12 cellular contexts compared by ENCODE assay signal in genomic region chr2:234165421-234165820, GRCh38.
DNase-seq lines count a peak whose midpoint lies in the region; ATAC-seq and TF ChIP-seq lines count a peak whose summit lies in the region.
"Had no signal": no experiment of that assay in that cellular context is flagged by ENCODE, and none has a peak within 500 bp of the region (broad histone marks: within the 10 kb centered on the region; RNA-seq: fewer than 3 reads in every experiment).

No MANE protein-coding gene starts in this region.

- ATAC-seq in HG03521 (IDR thresholded peaks at IDR 0.05; ENCODE audit: unreplicated experiment) = no peak

- no peak for TF ChIP-seq CTCF in choroid plexus epithelial cell (conservative IDR thresholded peaks at IDR 0.05; ENCODE audit: low read depth, low read length)

- peak; percentile 40 for DNase-seq in AG20443 (ENCODE audit: low spot score)
- DNase-seq in M059J (ENCODE audit: low read depth) = peak; percentile 63
- peak; percentile 95 for DNase-seq in choroid plexus epithelial cell (ENCODE audit: low read depth)
- DNase-seq in myocyte (ENCODE audit: low read depth) = peak; percentile 58
- DNase-seq in hippocampal formation (lab: John Stamatoyannopoulos, UW) = no peak
- DNase-seq in NCI-H2107 (lab: John Stamatoyannopoulos, UW) = no peak
- DNase-seq in activated T-cell treated with anti-CD3 and anti-CD28 coated beads, Interleukin-2, amount 50 U/mL, for 1 hour = no peak
- DNase-seq: activated T-cell treated with anti-CD3 and anti-CD28 coated beads, Interleukin-2, amount 50 U/mL, for 24 hours; dorsolateral prefrontal cortex; NCI-H2227 treated with DMSO at 0.1 percent for 48 hours had no signal

- no peak overlapping the region for H3K4me3 ChIP-seq in choroid plexus epithelial cell (ENCODE audit: low read depth, low read length)
- H3K4me3 ChIP-seq: dorsolateral prefrontal cortex, tibial nerve had no signal

Comparison
In these comparisons a context has a peak if more than half of its experiments do, and no peak if none do; other contexts are left out.
1. DNase-seq: peak in AG20443 (single experiment), M059J (single experiment), choroid plexus epithelial cell (single experiment) and myocyte (single experiment); none in hippocampal formation (0 of 2), NCI-H2107 (single experiment) and activated T-cell treated with anti-CD3 and anti-CD28 coated beads, Interleukin-2, amount 50 U/mL, for 1 hour (single experiment).